In the genomic region with DNA sequence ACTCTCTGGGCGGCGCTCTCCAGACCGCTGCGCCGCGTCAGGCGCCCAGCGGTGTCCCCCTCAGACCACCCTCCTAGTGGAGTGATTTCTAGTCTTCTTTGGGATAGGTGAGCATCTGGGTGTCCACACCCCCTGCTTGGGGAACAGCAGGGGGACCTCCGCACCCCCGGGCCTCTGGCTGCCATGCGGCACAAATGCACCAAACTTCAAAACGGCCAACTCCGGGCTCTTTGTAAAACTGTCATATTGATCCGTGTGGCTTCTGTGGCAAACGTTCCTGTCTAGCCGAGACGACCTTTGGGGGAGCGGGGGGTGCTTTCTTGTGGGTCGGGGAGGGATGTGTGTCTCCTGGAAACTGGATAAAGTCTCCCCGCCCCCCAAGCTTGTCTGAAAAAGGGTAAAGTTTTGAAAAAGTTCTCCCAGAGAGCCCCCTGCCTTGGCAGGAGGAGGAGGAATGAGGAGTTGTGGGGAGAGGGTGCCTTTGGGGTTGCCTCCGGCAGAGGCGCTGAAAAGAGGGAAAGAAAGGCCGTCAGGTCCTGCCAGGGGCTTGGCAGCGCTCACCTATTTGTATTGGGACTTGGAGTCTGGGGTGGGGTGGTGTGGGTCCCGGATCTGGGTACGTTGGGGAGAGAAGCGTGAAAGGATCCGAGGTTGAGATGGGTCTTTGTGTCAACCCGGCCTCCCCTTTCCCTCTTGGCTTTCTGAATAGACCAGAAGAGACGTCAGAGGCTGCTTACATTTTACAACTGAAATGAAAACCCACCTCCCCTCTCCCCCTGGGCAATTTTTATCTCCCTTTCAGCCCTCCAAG, we compare ENCODE assay signal across 1 cellular context.
TF ChIP-seq lines count a peak whose summit lies in the region.

No MANE protein-coding gene starts in this region.

TF ChIP-seq in K562, 482 proteins besides CTCF, POLR2A, EP300 and RAD21:
- peak in 1 of 2 experiments; percentile 43; a peak in 2 of 4 replicates for TF ChIP-seq NRF1 (conservative IDR thresholded peaks at IDR 0.05 in 1 of 2, IDR thresholded peaks at IDR 0.05 in 1 of 2)
- TF ChIP-seq, protein P1, sequence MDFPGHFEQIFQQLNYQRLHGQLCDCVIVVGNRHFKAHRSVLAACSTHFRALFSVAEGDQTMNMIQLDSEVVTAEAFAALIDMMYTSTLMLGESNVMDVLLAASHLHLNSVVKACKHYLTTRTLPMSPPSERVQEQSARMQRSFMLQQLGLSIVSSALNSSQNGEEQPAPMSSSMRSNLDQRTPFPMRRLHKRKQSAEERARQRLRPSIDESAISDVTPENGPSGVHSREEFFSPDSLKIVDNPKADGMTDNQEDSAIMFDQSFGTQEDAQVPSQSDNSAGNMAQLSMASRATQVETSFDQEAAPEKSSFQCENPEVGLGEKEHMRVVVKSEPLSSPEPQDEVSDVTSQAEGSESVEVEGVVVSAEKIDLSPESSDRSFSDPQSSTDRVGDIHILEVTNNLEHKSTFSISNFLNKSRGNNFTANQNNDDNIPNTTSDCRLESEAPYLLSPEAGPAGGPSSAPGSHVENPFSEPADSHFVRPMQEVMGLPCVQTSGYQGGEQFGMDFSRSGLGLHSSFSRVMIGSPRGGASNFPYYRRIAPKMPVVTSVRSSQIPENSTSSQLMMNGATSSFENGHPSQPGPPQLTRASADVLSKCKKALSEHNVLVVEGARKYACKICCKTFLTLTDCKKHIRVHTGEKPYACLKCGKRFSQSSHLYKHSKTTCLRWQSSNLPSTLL (IDR thresholded peaks at IDR 0.05) = peak; percentile 75
- TF ChIP-seq, protein P2, sequence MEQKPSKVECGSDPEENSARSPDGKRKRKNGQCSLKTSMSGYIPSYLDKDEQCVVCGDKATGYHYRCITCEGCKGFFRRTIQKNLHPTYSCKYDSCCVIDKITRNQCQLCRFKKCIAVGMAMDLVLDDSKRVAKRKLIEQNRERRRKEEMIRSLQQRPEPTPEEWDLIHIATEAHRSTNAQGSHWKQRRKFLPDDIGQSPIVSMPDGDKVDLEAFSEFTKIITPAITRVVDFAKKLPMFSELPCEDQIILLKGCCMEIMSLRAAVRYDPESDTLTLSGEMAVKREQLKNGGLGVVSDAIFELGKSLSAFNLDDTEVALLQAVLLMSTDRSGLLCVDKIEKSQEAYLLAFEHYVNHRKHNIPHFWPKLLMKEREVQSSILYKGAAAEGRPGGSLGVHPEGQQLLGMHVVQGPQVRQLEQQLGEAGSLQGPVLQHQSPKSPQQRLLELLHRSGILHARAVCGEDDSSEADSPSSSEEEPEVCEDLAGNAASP (IDR thresholded peaks at IDR 0.05) = no peak
- TF ChIP-seq, protein P3, sequence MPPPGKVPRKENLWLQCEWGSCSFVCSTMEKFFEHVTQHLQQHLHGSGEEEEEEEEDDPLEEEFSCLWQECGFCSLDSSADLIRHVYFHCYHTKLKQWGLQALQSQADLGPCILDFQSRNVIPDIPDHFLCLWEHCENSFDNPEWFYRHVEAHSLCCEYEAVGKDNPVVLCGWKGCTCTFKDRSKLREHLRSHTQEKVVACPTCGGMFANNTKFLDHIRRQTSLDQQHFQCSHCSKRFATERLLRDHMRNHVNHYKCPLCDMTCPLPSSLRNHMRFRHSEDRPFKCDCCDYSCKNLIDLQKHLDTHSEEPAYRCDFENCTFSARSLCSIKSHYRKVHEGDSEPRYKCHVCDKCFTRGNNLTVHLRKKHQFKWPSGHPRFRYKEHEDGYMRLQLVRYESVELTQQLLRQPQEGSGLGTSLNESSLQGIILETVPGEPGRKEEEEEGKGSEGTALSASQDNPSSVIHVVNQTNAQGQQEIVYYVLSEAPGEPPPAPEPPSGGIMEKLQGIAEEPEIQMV (tag; conservative IDR thresholded peaks at IDR 0.05; ENCODE audit: low read depth) = peak; percentile 82
- 0 out of 2 replicates have a peak, but pooled peaks have one; percentile 6 for TF ChIP-seq MYC (IDR thresholded peaks at IDR 0.05; ENCODE audit: low read depth, low read length)
- TF ChIP-seq MYC (CRISPR knock-in tag; IDR thresholded peaks at IDR 0.05; ENCODE audit: borderline replicate concordance, low read depth) = 0 out of 2 replicates have a peak, but pooled peaks have one; percentile 12
- TF ChIP-seq, protein P4, sequence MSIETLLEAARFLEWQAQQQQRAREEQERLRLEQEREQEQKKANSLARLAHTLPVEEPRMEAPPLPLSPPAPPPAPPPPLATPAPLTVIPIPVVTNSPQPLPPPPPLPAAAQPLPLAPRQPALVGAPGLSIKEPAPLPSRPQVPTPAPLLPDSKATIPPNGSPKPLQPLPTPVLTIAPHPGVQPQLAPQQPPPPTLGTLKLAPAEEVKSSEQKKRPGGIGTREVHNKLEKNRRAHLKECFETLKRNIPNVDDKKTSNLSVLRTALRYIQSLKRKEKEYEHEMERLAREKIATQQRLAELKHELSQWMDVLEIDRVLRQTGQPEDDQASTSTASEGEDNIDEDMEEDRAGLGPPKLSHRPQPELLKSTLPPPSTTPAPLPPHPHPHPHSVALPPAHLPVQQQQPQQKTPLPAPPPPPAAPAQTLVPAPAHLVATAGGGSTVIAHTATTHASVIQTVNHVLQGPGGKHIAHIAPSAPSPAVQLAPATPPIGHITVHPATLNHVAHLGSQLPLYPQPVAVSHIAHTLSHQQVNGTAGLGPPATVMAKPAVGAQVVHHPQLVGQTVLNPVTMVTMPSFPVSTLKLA (conservative IDR thresholded peaks at IDR 0.05) = peak in 1 of 2 experiments; percentile 2; a peak in 2 of 4 replicates
- peak in 1 of 2 experiments; percentile 15; a peak in 1 of 4 replicates for TF ChIP-seq SIN3A (IDR thresholded peaks at IDR 0.05; ENCODE audit: borderline replicate concordance in 2 of 2, control insufficient read depth in 1 of 2, low read depth in 2 of 2, low read length in 2 of 2)
- peak; percentile 42; the same call in 1 of the 2 replicates for TF ChIP-seq RBFOX2 (IDR thresholded peaks at IDR 0.05; ENCODE audit: low read depth, low read length)
- no peak for TF ChIP-seq NFXL1 (CRISPR knock-in tag; IDR thresholded peaks at IDR 0.05)
- no peak for TF ChIP-seq STAT5A (IDR thresholded peaks at IDR 0.05; ENCODE audit: borderline replicate concordance, low read length)
- peak; percentile 10; the same call in 1 of the 2 replicates for TF ChIP-seq PHF8 (IDR thresholded peaks at IDR 0.05; ENCODE audit: borderline replicate concordance, low read length)
- TF ChIP-seq CC2D1A (IDR thresholded peaks at IDR 0.05) = 0 out of 2 replicates have a peak, but pooled peaks have one; percentile 57
- TF ChIP-seq, protein P5, sequence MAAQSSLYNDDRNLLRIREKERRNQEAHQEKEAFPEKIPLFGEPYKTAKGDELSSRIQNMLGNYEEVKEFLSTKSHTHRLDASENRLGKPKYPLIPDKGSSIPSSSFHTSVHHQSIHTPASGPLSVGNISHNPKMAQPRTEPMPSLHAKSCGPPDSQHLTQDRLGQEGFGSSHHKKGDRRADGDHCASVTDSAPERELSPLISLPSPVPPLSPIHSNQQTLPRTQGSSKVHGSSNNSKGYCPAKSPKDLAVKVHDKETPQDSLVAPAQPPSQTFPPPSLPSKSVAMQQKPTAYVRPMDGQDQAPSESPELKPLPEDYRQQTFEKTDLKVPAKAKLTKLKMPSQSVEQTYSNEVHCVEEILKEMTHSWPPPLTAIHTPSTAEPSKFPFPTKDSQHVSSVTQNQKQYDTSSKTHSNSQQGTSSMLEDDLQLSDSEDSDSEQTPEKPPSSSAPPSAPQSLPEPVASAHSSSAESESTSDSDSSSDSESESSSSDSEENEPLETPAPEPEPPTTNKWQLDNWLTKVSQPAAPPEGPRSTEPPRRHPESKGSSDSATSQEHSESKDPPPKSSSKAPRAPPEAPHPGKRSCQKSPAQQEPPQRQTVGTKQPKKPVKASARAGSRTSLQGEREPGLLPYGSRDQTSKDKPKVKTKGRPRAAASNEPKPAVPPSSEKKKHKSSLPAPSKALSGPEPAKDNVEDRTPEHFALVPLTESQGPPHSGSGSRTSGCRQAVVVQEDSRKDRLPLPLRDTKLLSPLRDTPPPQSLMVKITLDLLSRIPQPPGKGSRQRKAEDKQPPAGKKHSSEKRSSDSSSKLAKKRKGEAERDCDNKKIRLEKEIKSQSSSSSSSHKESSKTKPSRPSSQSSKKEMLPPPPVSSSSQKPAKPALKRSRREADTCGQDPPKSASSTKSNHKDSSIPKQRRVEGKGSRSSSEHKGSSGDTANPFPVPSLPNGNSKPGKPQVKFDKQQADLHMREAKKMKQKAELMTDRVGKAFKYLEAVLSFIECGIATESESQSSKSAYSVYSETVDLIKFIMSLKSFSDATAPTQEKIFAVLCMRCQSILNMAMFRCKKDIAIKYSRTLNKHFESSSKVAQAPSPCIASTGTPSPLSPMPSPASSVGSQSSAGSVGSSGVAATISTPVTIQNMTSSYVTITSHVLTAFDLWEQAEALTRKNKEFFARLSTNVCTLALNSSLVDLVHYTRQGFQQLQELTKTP (IDR thresholded peaks at IDR 0.05; ENCODE audit: low read depth in 1 of 2, partially characterized antibody in 2 of 2) = peak in 1 of 2 experiments; percentile 67
- 0 out of 2 replicates have a peak, but pooled peaks have one; percentile 53 for TF ChIP-seq ZNF12 (CRISPR knock-in tag; IDR thresholded peaks at IDR 0.05)
- TF ChIP-seq PPARD (CRISPR knock-in tag; IDR thresholded peaks at IDR 0.05) = no peak
